1 cellular context compared by ENCODE assay signal in the genomic region with DNA sequence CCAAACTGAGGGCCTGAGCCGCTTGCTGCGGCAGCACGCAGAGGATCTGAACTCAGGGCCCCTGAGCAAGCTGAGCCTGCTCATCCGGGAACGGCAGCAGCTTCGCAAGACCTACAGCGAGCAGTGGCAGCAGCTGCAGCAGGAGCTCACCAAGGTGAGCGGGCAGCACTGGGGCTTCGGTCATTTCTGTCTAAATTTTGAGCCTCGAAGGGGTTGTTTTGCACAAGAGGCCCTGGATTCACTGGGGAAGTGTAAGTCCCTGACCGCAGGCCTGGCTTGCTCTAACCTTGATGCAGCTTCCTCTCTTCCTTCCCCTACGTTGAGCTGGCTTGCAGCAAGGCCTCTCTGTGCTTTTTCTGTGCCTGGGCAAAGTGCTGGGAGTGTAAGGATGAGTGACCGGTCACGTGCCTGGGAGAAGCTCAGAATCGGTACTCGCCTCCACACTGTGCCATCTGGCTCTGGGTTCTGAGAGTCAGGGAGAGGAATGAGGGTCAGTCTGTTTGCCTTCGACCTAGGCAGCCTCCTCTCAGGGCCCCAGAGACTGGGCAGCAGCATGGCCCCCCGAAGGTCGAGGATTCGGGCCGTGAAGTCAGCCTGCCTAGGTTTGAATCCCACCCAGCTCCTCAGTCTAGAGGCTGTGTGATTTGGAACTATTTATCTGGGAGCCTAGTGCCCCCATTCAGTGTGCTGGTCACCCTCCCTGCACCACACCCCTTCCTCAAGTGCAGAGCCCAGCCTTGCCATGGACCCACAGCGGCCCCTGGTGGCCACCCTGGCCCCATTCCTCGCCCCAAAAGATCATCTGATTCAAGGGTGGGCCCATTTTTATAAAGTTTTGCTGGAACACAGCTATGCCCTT.
TF ChIP-seq lines count a peak whose summit lies in the region.

No MANE protein-coding gene starts in this region.

TF ChIP-seq in K562, 482 proteins besides CTCF, POLR2A, EP300 and RAD21 (continued from another document and continues in another):
- TF ChIP-seq, protein P1, sequence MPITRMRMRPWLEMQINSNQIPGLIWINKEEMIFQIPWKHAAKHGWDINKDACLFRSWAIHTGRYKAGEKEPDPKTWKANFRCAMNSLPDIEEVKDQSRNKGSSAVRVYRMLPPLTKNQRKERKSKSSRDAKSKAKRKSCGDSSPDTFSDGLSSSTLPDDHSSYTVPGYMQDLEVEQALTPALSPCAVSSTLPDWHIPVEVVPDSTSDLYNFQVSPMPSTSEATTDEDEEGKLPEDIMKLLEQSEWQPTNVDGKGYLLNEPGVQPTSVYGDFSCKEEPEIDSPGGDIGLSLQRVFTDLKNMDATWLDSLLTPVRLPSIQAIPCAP (CRISPR knock-in tag; IDR thresholded peaks at IDR 0.05; ENCODE audit: borderline replicate concordance) = no peak
- TF ChIP-seq, protein P2, sequence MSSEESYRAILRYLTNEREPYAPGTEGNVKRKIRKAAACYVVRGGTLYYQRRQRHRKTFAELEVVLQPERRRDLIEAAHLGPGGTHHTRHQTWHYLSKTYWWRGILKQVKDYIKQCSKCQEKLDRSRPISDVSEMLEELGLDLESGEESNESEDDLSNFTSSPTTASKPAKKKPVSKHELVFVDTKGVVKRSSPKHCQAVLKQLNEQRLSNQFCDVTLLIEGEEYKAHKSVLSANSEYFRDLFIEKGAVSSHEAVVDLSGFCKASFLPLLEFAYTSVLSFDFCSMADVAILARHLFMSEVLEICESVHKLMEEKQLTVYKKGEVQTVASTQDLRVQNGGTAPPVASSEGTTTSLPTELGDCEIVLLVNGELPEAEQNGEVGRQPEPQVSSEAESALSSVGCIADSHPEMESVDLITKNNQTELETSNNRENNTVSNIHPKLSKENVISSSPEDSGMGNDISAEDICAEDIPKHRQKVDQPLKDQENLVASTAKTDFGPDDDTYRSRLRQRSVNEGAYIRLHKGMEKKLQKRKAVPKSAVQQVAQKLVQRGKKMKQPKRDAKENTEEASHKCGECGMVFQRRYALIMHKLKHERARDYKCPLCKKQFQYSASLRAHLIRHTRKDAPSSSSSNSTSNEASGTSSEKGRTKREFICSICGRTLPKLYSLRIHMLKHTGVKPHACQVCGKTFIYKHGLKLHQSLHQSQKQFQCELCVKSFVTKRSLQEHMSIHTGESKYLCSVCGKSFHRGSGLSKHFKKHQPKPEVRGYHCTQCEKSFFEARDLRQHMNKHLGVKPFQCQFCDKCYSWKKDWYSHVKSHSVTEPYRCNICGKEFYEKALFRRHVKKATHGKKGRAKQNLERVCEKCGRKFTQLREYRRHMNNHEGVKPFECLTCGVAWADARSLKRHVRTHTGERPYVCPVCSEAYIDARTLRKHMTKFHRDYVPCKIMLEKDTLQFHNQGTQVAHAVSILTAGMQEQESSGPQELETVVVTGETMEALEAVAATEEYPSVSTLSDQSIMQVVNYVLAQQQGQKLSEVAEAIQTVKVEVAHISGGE (CRISPR knock-in tag; IDR thresholded peaks at IDR 0.05) = no peak
- TF ChIP-seq MIER1 (IDR thresholded peaks at IDR 0.05; ENCODE audit: low read depth) (no peak), ZNF184 (CRISPR knock-in tag; IDR thresholded peaks at IDR 0.05) (no peak), PTRF (tag; IDR thresholded peaks at IDR 0.05) (no peak), SMARCA5 (IDR thresholded peaks at IDR 0.05) (no peak), POLR2H (tag; IDR thresholded peaks at IDR 0.05; ENCODE audit: low read depth) (no peak), KAT8 (IDR thresholded peaks at IDR 0.05; ENCODE audit: low read depth) (no peak), ETV5 (CRISPR knock-in tag; IDR thresholded peaks at IDR 0.05; ENCODE audit: low read depth) (0 out of 2 replicates have a peak, but pooled peaks have one; percentile 24), NCOR1 (IDR thresholded peaks at IDR 0.05) (no peak), DIDO1 (tag; IDR thresholded peaks at IDR 0.05; ENCODE audit: low read depth) (no peak), SMAD3 (CRISPR knock-in tag; conservative IDR thresholded peaks at IDR 0.05) (no peak), ZNF561 (CRISPR knock-in tag; conservative IDR thresholded peaks at IDR 0.05) (no peak), ZNF766 (CRISPR knock-in tag; conservative IDR thresholded peaks at IDR 0.05) (no peak), POLR2B (IDR thresholded peaks at IDR 0.05; ENCODE audit: low read depth, partially characterized antibody) (no peak), XRCC5 (IDR thresholded peaks at IDR 0.05; ENCODE audit: low read depth, low read length) (0 out of 2 replicates have a peak, but pooled peaks have one; percentile 34), RBBP5 (IDR thresholded peaks at IDR 0.05; ENCODE audit: borderline replicate concordance, insufficient read depth, low read length, poor library complexity, severe bottlenecking) (no peak), SIRT6 (IDR thresholded peaks at IDR 0.05; ENCODE audit: low read depth, low read length) (no peak), ZNF263 (CRISPR knock-in tag; IDR thresholded peaks at IDR 0.05; ENCODE audit: borderline replicate concordance) (peak; percentile 54; the same call in 1 of the 2 replicates), NONO (IDR thresholded peaks at IDR 0.05; ENCODE audit: low read depth in 2 of 2, low read length in 1 of 2) (no peak), POLR2G (IDR thresholded peaks at IDR 0.05; ENCODE audit: low read depth, low read length) (no peak), HLTF (IDR thresholded peaks at IDR 0.05) (no peak), KLF13 (tag; IDR thresholded peaks at IDR 0.05; ENCODE audit: borderline replicate concordance, low read depth) (peak; percentile 94), POLR2AphosphoS5 (IDR thresholded peaks at IDR 0.05; ENCODE audit: control insufficient read depth, insufficient read depth, low read depth, low read length) (no peak), ELF2 (CRISPR knock-in tag; IDR thresholded peaks at IDR 0.05) (no peak), EGR1 (conservative IDR thresholded peaks at IDR 0.05) (no peak), FOXK1 (CRISPR knock-in tag; IDR thresholded peaks at IDR 0.05; ENCODE audit: borderline replicate concordance) (no peak), RBM17 (IDR thresholded peaks at IDR 0.05; ENCODE audit: borderline replicate concordance, low read depth, low read length) (no peak), KDM4B (IDR thresholded peaks at IDR 0.05; ENCODE audit: borderline replicate concordance in 2 of 2, low read depth in 1 of 2) (no peak), ZNF143 (CRISPR knock-in tag; IDR thresholded peaks at IDR 0.05) (no peak), JUND (IDR thresholded peaks at IDR 0.05; ENCODE audit: borderline replicate concordance, low read depth, low read length) (no peak), JUND (tag; IDR thresholded peaks at IDR 0.05; ENCODE audit: borderline replicate concordance, low read depth, low read length) (peak; percentile 29; the same call in 1 of the 3 replicates), EHMT2 (IDR thresholded peaks at IDR 0.05) (no peak), IFI16 (CRISPR knock-in tag; IDR thresholded peaks at IDR 0.05) (no peak), ZNF583 (CRISPR knock-in tag; IDR thresholded peaks at IDR 0.05) (0 out of 2 replicates have a peak, but pooled peaks have one; percentile 45), KDM5B (IDR thresholded peaks at IDR 0.05; ENCODE audit: insufficient replicate concordance, low read depth, low read length) (no peak), ESRRB (CRISPR knock-in tag; IDR thresholded peaks at IDR 0.05; ENCODE audit: borderline replicate concordance) (no peak), HNRNPUL1 (IDR thresholded peaks at IDR 0.05; ENCODE audit: low read length) (no peak), BCOR (IDR thresholded peaks at IDR 0.05) (no peak), MAFF (IDR thresholded peaks at IDR 0.05; ENCODE audit: low read length) (no peak), LARP7 (IDR thresholded peaks at IDR 0.05) (no peak)
- TF ChIP-seq, protein P3, sequence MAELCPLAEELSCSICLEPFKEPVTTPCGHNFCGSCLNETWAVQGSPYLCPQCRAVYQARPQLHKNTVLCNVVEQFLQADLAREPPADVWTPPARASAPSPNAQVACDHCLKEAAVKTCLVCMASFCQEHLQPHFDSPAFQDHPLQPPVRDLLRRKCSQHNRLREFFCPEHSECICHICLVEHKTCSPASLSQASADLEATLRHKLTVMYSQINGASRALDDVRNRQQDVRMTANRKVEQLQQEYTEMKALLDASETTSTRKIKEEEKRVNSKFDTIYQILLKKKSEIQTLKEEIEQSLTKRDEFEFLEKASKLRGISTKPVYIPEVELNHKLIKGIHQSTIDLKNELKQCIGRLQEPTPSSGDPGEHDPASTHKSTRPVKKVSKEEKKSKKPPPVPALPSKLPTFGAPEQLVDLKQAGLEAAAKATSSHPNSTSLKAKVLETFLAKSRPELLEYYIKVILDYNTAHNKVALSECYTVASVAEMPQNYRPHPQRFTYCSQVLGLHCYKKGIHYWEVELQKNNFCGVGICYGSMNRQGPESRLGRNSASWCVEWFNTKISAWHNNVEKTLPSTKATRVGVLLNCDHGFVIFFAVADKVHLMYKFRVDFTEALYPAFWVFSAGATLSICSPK (IDR thresholded peaks at IDR 0.05; ENCODE audit: borderline replicate concordance) = no peak
- TF ChIP-seq, protein P4, sequence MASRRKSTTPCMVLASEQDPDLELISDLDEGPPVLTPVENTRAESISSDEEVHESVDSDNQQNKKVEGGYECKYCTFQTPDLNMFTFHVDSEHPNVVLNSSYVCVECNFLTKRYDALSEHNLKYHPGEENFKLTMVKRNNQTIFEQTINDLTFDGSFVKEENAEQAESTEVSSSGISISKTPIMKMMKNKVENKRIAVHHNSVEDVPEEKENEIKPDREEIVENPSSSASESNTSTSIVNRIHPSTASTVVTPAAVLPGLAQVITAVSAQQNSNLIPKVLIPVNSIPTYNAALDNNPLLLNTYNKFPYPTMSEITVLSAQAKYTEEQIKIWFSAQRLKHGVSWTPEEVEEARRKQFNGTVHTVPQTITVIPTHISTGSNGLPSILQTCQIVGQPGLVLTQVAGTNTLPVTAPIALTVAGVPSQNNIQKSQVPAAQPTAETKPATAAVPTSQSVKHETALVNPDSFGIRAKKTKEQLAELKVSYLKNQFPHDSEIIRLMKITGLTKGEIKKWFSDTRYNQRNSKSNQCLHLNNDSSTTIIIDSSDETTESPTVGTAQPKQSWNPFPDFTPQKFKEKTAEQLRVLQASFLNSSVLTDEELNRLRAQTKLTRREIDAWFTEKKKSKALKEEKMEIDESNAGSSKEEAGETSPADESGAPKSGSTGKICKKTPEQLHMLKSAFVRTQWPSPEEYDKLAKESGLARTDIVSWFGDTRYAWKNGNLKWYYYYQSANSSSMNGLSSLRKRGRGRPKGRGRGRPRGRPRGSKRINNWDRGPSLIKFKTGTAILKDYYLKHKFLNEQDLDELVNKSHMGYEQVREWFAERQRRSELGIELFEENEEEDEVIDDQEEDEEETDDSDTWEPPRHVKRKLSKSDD (conservative IDR thresholded peaks at IDR 0.05; ENCODE audit: low read length) = no peak
- TF ChIP-seq, protein P5, sequence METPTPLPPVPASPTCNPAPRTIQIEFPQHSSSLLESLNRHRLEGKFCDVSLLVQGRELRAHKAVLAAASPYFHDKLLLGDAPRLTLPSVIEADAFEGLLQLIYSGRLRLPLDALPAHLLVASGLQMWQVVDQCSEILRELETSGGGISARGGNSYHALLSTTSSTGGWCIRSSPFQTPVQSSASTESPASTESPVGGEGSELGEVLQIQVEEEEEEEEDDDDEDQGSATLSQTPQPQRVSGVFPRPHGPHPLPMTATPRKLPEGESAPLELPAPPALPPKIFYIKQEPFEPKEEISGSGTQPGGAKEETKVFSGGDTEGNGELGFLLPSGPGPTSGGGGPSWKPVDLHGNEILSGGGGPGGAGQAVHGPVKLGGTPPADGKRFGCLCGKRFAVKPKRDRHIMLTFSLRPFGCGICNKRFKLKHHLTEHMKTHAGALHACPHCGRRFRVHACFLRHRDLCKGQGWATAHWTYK (CRISPR knock-in tag; IDR thresholded peaks at IDR 0.05) = 0 out of 2 replicates have a peak, but pooled peaks have one; percentile 76
- TF ChIP-seq, protein P6, sequence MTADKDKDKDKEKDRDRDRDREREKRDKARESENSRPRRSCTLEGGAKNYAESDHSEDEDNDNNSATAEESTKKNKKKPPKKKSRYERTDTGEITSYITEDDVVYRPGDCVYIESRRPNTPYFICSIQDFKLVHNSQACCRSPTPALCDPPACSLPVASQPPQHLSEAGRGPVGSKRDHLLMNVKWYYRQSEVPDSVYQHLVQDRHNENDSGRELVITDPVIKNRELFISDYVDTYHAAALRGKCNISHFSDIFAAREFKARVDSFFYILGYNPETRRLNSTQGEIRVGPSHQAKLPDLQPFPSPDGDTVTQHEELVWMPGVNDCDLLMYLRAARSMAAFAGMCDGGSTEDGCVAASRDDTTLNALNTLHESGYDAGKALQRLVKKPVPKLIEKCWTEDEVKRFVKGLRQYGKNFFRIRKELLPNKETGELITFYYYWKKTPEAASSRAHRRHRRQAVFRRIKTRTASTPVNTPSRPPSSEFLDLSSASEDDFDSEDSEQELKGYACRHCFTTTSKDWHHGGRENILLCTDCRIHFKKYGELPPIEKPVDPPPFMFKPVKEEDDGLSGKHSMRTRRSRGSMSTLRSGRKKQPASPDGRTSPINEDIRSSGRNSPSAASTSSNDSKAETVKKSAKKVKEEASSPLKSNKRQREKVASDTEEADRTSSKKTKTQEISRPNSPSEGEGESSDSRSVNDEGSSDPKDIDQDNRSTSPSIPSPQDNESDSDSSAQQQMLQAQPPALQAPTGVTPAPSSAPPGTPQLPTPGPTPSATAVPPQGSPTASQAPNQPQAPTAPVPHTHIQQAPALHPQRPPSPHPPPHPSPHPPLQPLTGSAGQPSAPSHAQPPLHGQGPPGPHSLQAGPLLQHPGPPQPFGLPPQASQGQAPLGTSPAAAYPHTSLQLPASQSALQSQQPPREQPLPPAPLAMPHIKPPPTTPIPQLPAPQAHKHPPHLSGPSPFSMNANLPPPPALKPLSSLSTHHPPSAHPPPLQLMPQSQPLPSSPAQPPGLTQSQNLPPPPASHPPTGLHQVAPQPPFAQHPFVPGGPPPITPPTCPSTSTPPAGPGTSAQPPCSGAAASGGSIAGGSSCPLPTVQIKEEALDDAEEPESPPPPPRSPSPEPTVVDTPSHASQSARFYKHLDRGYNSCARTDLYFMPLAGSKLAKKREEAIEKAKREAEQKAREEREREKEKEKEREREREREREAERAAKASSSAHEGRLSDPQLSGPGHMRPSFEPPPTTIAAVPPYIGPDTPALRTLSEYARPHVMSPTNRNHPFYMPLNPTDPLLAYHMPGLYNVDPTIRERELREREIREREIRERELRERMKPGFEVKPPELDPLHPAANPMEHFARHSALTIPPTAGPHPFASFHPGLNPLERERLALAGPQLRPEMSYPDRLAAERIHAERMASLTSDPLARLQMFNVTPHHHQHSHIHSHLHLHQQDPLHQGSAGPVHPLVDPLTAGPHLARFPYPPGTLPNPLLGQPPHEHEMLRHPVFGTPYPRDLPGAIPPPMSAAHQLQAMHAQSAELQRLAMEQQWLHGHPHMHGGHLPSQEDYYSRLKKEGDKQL (CRISPR knock-in tag; IDR thresholded peaks at IDR 0.05; ENCODE audit: borderline replicate concordance) = no peak
- TF ChIP-seq, protein P7, sequence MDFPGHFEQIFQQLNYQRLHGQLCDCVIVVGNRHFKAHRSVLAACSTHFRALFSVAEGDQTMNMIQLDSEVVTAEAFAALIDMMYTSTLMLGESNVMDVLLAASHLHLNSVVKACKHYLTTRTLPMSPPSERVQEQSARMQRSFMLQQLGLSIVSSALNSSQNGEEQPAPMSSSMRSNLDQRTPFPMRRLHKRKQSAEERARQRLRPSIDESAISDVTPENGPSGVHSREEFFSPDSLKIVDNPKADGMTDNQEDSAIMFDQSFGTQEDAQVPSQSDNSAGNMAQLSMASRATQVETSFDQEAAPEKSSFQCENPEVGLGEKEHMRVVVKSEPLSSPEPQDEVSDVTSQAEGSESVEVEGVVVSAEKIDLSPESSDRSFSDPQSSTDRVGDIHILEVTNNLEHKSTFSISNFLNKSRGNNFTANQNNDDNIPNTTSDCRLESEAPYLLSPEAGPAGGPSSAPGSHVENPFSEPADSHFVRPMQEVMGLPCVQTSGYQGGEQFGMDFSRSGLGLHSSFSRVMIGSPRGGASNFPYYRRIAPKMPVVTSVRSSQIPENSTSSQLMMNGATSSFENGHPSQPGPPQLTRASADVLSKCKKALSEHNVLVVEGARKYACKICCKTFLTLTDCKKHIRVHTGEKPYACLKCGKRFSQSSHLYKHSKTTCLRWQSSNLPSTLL (IDR thresholded peaks at IDR 0.05) = no peak
